Comparison of ENCODE assay signal across 8 cellular contexts in the genomic region with DNA sequence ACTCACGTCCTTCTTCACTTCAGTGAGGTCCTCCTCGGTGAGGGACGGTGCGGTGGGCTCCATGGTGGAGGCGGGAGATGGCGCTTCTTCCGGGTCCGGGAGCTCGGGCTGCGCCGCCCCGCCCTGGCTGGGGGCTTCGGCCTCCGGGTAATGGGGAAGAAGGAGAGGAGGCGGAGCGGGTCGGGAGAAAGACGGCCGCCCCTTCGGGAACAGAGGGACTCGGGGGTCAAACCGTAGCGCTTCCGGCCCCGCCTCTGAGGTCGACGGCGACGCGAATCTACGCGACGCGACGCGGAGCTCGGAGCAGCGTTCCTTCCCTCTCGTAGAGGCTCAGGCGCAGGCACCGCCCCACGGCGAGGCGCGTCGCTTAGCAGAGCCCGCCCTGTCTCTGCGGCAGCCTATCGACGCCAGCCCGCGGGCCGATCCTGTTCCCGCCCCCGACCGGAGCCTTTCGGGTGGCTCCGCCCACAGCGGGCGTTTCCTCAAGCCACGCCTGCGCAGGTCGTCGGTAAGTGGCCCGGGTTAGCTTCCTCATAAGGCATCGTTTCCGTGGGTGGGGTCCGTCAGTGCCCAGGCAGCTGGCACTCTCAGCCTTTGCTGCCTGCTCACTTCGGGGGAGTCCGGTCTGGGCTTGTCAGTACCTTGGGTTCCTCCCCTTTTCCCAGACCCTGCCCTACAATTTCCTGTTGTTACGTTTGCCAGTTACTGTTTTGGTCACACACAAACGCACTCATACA. TPM values are rescaled to one million over a fixed set of nuclear protein-coding genes. Genes with fewer than 3 reads are reported as not detected.
DNase-seq lines count a peak whose midpoint lies in the region; ATAC-seq and TF ChIP-seq lines count a peak whose summit lies in the region.

BCL10 (minus strand) TSS at position 343 of the 737 bp plus-strand sequence; CDS start at position 63, 280 bp downstream.

- no peaks in the 10 kb centered on the region for H3K27me3 ChIP-seq in BLaER1
- no peaks in the 10 kb centered on the region for H3K27me3 ChIP-seq in layer of hippocampus (ENCODE audit: control insufficient read depth, insufficient read depth, low read length)

- peaks cover 18% of the 10 kb centered on the region for H3K36me3 ChIP-seq in BLaER1

- no peak for TF ChIP-seq CTCF in coronary artery (IDR thresholded peaks at IDR 0.05)

- DNase-seq in NCI-H69 (lab: John Stamatoyannopoulos, UW) (peak; percentile 97), coronary artery (ENCODE audit: low spot score) (peak; percentile 100)
- peak; percentile 97 for DNase-seq in activated CD4-positive, alpha-beta T cell treated with anti-CD3 and anti-CD28 coated beads, Interleukin-2, amount 10 ng/mL, durations not matched to agents 7 days and 5 days
- peak; percentile 92 to 94 for DNase-seq in stimulated activated CD4-positive, alpha-beta T cell treated with anti-CD3 and anti-CD28 coated beads, Interleukin-1b, Interleukin-23, amount 100 ng/mL, for 4 hours (ENCODE audit: low read depth in 2 of 2)

- H3K27ac Mint-ChIP-seq in activated CD4-positive, alpha-beta T cell treated with anti-CD3 and anti-CD28 coated beads, Interleukin-2, amount 10 ng/mL, durations not matched to agents 7 days and 5 days, result peak within 1 kb of the TSS; percentile 95

- H3K9me3 ChIP-seq in BLaER1, result no peaks in the 10 kb centered on the region

- peak within 1 kb of the TSS; percentile 87 for H3K4me3 ChIP-seq in BLaER1
- H3K4me3 ChIP-seq in coronary artery, result peak within 1 kb of the TSS; percentile 83

- peaks cover 31% of the 10 kb centered on the region for H3K4me1 ChIP-seq in BLaER1

- no peaks in the 10 kb centered on the region for H3K9me3 Mint-ChIP-seq in activated CD4-positive, alpha-beta T cell treated with anti-CD3 and anti-CD28 coated beads, Interleukin-2, amount 10 ng/mL, durations not matched to agents 7 days and 5 days

- peak within 1 kb of the TSS; percentile 83 for H3K4me3 Mint-ChIP-seq in activated CD4-positive, alpha-beta T cell treated with anti-CD3 and anti-CD28 coated beads, Interleukin-2, amount 10 ng/mL, durations not matched to agents 7 days and 5 days

- peaks cover 44% of the 10 kb centered on the region for H4K20me1 ChIP-seq in BLaER1

- ATAC-seq in GM19328 (IDR thresholded peaks at IDR 0.05; ENCODE audit: unreplicated experiment) (peak; percentile 97), HG03520 (IDR thresholded peaks at IDR 0.05; ENCODE audit: unreplicated experiment) (peak; percentile 97)

- H3K4me2 ChIP-seq in BLaER1, result peak within 1 kb of the TSS; percentile 95

- peaks cover 26% of the 10 kb centered on the region for H3K36me3 Mint-ChIP-seq in activated CD4-positive, alpha-beta T cell treated with anti-CD3 and anti-CD28 coated beads, Interleukin-2, amount 10 ng/mL, durations not matched to agents 7 days and 5 days (ENCODE audit: low read depth)

- POLR2A ChIA-PET in activated CD4-positive, alpha-beta T cell treated with anti-CD3 and anti-CD28 coated beads, Interleukin-2, amount 10 ng/mL, durations not matched to agents 7 days and 5 days (lab: Charles Lee), result interaction anchor here (1.9 kb wide), 1 partner anchor 18 kb away, joined by 13 read pairs; the partner anchor contains the start of gene C1orf52

- peaks cover 20% of the 10 kb centered on the region for H3K27me3 Mint-ChIP-seq in activated CD4-positive, alpha-beta T cell treated with anti-CD3 and anti-CD28 coated beads, Interleukin-2, amount 10 ng/mL, durations not matched to agents 7 days and 5 days

- H3K27ac ChIP-seq in BLaER1, result peak within 1 kb of the TSS; percentile 88
- peak within 1 kb of the TSS; percentile 93 to 96 for H3K27ac ChIP-seq in coronary artery
- peak within 1 kb of the TSS; percentile 86 for H3K27ac ChIP-seq in layer of hippocampus (ENCODE audit: low read depth, low read length)

- peaks cover 50% of the 10 kb centered on the region for H3K4me1 Mint-ChIP-seq in activated CD4-positive, alpha-beta T cell treated with anti-CD3 and anti-CD28 coated beads, Interleukin-2, amount 10 ng/mL, durations not matched to agents 7 days and 5 days

- CTCF ChIA-PET in activated CD4-positive, alpha-beta T cell treated with anti-CD3 and anti-CD28 coated beads, Interleukin-2, amount 10 ng/mL, durations not matched to agents 7 days and 5 days (lab: Charles Lee), result interaction anchor here (0.6 to 3.7 kb wide), 10 partner anchors 9 to 685 kb away, joined by 3 to 38 read pairs (median 4); partner anchors contain the start of gene C1orf52

- H3K9ac ChIP-seq in BLaER1, result peak within 1 kb of the TSS; percentile 90

RNA-seq across cellular contexts. Expression of gene BCL10, which starts in this region (rescaled TPM):
- total RNA-seq in activated CD4-positive, alpha-beta T cell treated with anti-CD3 and anti-CD28 coated beads, Interleukin-2, amount 10 ng/mL, durations not matched to agents 7 days and 5 days, result 10 to 100 TPM; 26.3 to 29.9 TPM

Comparison
In these comparisons a context has a peak if more than half of its experiments do, and no peak if none do; other contexts are left out.
1. Peak in every context shown above with its lines: DNase-seq, ATAC-seq, H3K4me3 ChIP-seq and H3K27ac ChIP-seq.